1 cellular context compared by ENCODE assay signal in genomic region chr19:41223431-41224234, GRCh38.
TF ChIP-seq lines count a peak whose summit lies in the region.

No MANE protein-coding gene starts in this region.

TF ChIP-seq in IMR-90, 13 proteins besides CTCF, POLR2A, EP300 and RAD21 (continued from another document):
- TF ChIP-seq, protein P1, sequence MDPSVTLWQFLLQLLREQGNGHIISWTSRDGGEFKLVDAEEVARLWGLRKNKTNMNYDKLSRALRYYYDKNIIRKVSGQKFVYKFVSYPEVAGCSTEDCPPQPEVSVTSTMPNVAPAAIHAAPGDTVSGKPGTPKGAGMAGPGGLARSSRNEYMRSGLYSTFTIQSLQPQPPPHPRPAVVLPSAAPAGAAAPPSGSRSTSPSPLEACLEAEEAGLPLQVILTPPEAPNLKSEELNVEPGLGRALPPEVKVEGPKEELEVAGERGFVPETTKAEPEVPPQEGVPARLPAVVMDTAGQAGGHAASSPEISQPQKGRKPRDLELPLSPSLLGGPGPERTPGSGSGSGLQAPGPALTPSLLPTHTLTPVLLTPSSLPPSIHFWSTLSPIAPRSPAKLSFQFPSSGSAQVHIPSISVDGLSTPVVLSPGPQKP (IDR thresholded peaks at IDR 0.05; ENCODE audit: borderline replicate concordance, low read depth, low read length) = no peak
- TF ChIP-seq RFX5 (IDR thresholded peaks at IDR 0.05; ENCODE audit: low read depth, low read length) (no peak), BHLHE40 (IDR thresholded peaks at IDR 0.05; ENCODE audit: low read depth, low read length) (peak; percentile 67), USF2 (IDR thresholded peaks at IDR 0.05; ENCODE audit: low read depth, low read length) (peak; percentile 13; the same call in 1 of the 2 replicates), MXI1 (IDR thresholded peaks at IDR 0.05; ENCODE audit: borderline replicate concordance, low read depth, low read length) (no peak), CEBPB (IDR thresholded peaks at IDR 0.05; ENCODE audit: low read depth, low read length) (no peak), RCOR1 (IDR thresholded peaks at IDR 0.05; ENCODE audit: insufficient replicate concordance, low read length) (no peak), NFE2L2 (IDR thresholded peaks at IDR 0.05; ENCODE audit: low read depth, low read length) (peak; percentile 44), MAFK (IDR thresholded peaks at IDR 0.05; ENCODE audit: low read depth, low read length) (no peak), MAZ (IDR thresholded peaks at IDR 0.05; ENCODE audit: borderline replicate concordance, low read depth, low read length) (peak; percentile 82; the same call in 1 of the 2 replicates)
